In genomic region chr5:77230727-77231469, GRCh38 we compare ENCODE assay signal across 12 cellular contexts. TPM values are rescaled to one million over a fixed set of nuclear protein-coding genes. Genes with fewer than 3 reads are reported as not detected.
DNase-seq lines count a peak whose midpoint lies in the region; ATAC-seq, FAIRE-seq and TF ChIP-seq lines count a peak whose summit lies in the region.
"Had no signal": no experiment of that assay in that cellular context is flagged by ENCODE, and none has a peak within 500 bp of the region (broad histone marks: within the 10 kb centered on the region; RNA-seq: fewer than 3 reads in every experiment).

No MANE protein-coding gene starts in this region.

- SMC1A ChIA-PET in GM12878 (lab: Charles Lee; ENCODE audit: uncharacterized antibody, unreplicated experiment) = interaction anchor here (0.7 to 2.6 kb wide), 6 partner anchors 28 to 364 kb away, joined by 3 to 7 read pairs (median 4); no protein-coding TSS in a partner anchor

- H3K4me1 ChIP-seq in Loucy (ENCODE audit: insufficient read depth, low read length, poor library complexity, severe bottlenecking) = peaks cover 5% of the 10 kb centered on the region
- no peaks in the 10 kb centered on the region for H3K4me1 ChIP-seq in GM12878 (ENCODE audit: control insufficient read depth, insufficient read depth, low read length)
- no peaks in the 10 kb centered on the region for H3K4me1 ChIP-seq in osteoblast (ENCODE audit: insufficient read depth, low read length)

- no peak for TF ChIP-seq EP300 in GM12878 (IDR thresholded peaks at IDR 0.05; ENCODE audit: borderline replicate concordance in 1 of 2, control insufficient read depth in 1 of 2, low read depth in 2 of 2, low read length in 2 of 2)

- no peaks in the 10 kb centered on the region for H3K36me3 ChIP-seq in Loucy (ENCODE audit: insufficient read depth, low read length)
- H3K36me3 ChIP-seq in GM12878 (ENCODE audit: control insufficient read depth in 2 of 2, insufficient read depth in 2 of 2, low read length in 1 of 2) = no peaks in the 10 kb centered on the region
- no peaks in the 10 kb centered on the region for H3K36me3 ChIP-seq in osteoblast (ENCODE audit: insufficient read depth, low read length)
- H3K36me3 ChIP-seq: heart right ventricle, spleen had no signal

- H3K27ac ChIP-seq in GM12878 (ENCODE audit: control insufficient read depth, insufficient read depth) (no peak overlapping the region), osteoblast (ENCODE audit: low read depth, low read length) (no peak overlapping the region)
- H3K27ac ChIP-seq: heart right ventricle had no signal

- POLR2A ChIA-PET in GM12878 (lab: Charles Lee) = no interaction called here

- no peak overlapping the region for H2AFZ ChIP-seq in Loucy (ENCODE audit: low read length)
- H2AFZ ChIP-seq in GM12878 (ENCODE audit: control insufficient read depth, low read depth, low read length) = no peak overlapping the region
- no peak overlapping the region for H2AFZ ChIP-seq in osteoblast (ENCODE audit: low read length)

- intact Hi-C loops in GM12878 (cut with micrococcal nuclease; ENCODE audit: unreplicated experiment) (no loop called here), sciatic nerve (cut with DNase I) (no loop called here)

- no peaks in the 10 kb centered on the region for H4K20me1 ChIP-seq in Loucy (ENCODE audit: insufficient read depth, low read length, poor library complexity, severe bottlenecking)
- no peaks in the 10 kb centered on the region for H4K20me1 ChIP-seq in GM12878 (ENCODE audit: control insufficient read depth, insufficient read depth)
- H4K20me1 ChIP-seq in osteoblast (ENCODE audit: insufficient read depth, low read length) = no peaks in the 10 kb centered on the region

- RAD21 ChIA-PET in GM12878 (lab: Charles Lee; ENCODE audit: unreplicated experiment) = interaction anchor here (0.9 kb wide), 1 partner anchor 165 kb away, joined by 3 read pairs; no protein-coding TSS in a partner anchor

- H3K9me2 ChIP-seq in Loucy (replicated peaks; ENCODE audit: low read depth, low read length) = no peaks in the 10 kb centered on the region

- TF ChIP-seq POLR2A in GM12878 (IDR thresholded peaks at IDR 0.05; ENCODE audit: low read depth, low read length) = no peak

- H3K9me3 ChIP-seq in Loucy (ENCODE audit: insufficient read depth, low read depth, low read length) = no peaks in the 10 kb centered on the region; the same call in 1 of the 2 replicates
- H3K9me3 ChIP-seq in GM12878 (replicated peaks; ENCODE audit: control insufficient read depth, insufficient read depth, low read length) = peaks cover 3% of the 10 kb centered on the region; the same call in 2 of the 3 replicates
- no peaks in the 10 kb centered on the region for H3K9me3 ChIP-seq in osteoblast (ENCODE audit: low read depth, low read length)
- H3K9me3 ChIP-seq: heart right ventricle had no signal

- WGBS in GM12878 (ENCODE audit: insufficient coverage, insufficient replicate concordance, low lambda C conversion rate, missing lambda C conversion rate) = 43% methylated on average over 4 of the region's 4 CpGs

- H3K4me2 ChIP-seq in Loucy (ENCODE audit: low read depth, low read length, poor library complexity, severe bottlenecking) (no peak overlapping the region), GM12878 (ENCODE audit: control insufficient read depth, insufficient read depth) (no peak overlapping the region), osteoblast (ENCODE audit: insufficient read depth, low read length) (no peak overlapping the region)

- CTCF ChIA-PET in GM12878 (lab: Yijun Ruan, JAX) = interaction anchor here (1.1 to 1.4 kb wide), 3 partner anchors 12 to 262 kb away, joined by 3 to 5 read pairs (median 3); no protein-coding TSS in a partner anchor

- H3K9ac ChIP-seq in Loucy (ENCODE audit: low read depth, low read length, poor library complexity, severe bottlenecking) (no peak overlapping the region), GM12878 (ENCODE audit: control insufficient read depth, insufficient read depth, low read length) (no peak overlapping the region)

- H3F3A ChIP-seq in Loucy (ENCODE audit: low read depth) = peaks cover 3% of the 10 kb centered on the region; the same call in 1 of the 2 replicates

- peak; percentile 46 for TF ChIP-seq CTCF in Loucy (conservative IDR thresholded peaks at IDR 0.05; ENCODE audit: low read length)
- peak in 1 of 3 experiments; percentile 29; a peak in 2 of 6 replicates for TF ChIP-seq CTCF in GM12878 (IDR thresholded peaks at IDR 0.05 in 2 of 3, conservative IDR thresholded peaks at IDR 0.05 in 1 of 3; ENCODE audit: control insufficient read depth in 2 of 3, extremely low read depth in 1 of 3, insufficient read depth in 1 of 3, low read depth in 3 of 3, low read length in 3 of 3)
- peak; percentile 36 for TF ChIP-seq CTCF in osteoblast (IDR thresholded peaks at IDR 0.05; ENCODE audit: extremely low read depth, low read depth, low read length)

- H3K27me3 ChIP-seq in Loucy (ENCODE audit: insufficient read depth, low read length, poor library complexity, severe bottlenecking) = no peaks in the 10 kb centered on the region
- peaks cover 1 to 3% of the 10 kb centered on the region in 2 experiments; a peak in 1 of 4 replicates for H3K27me3 ChIP-seq in GM12878 (replicated peaks in 1 of 2; ENCODE audit: control insufficient read depth in 2 of 2, insufficient read depth in 2 of 2, low read length in 1 of 2)
- H3K27me3 ChIP-seq in osteoblast (ENCODE audit: insufficient read depth, low read length) = peaks cover 47% of the 10 kb centered on the region

- H3K4me3 ChIP-seq in Loucy (ENCODE audit: low read length, poor library complexity, severe bottlenecking) (no peak overlapping the region), GM12878 (no peak overlapping the region), osteoblast (ENCODE audit: insufficient read depth, low read length) (no peak overlapping the region)
- H3K4me3 ChIP-seq: heart right ventricle, spleen had no signal

- peak; percentile 20 to 78 for DNase-seq in NOMO-1 (lab: John Stamatoyannopoulos, UW; ENCODE audit: unreplicated experiment in 2 of 2)
- DNase-seq in NOMO-1 treated with dmso at 0.1 percent for 144 hours (lab: John Stamatoyannopoulos, UW; ENCODE audit: unreplicated experiment) = no peak
- no peak for DNase-seq in GM12878 (ENCODE audit: low read depth, low spot score)
- DNase-seq in osteoblast (ENCODE audit: insufficient read length, low spot score, missing footprints) = no peak
- no peak for DNase-seq in NCI-H1417 treated with DMSO at 0.1 percent for 48 hours (lab: John Stamatoyannopoulos, UW)
- no peak for DNase-seq in sciatic nerve (ENCODE audit: low spot score)
- DNase-seq: heart right ventricle, spleen, T-helper 1 cell had no signal

- 0 out of 2 replicates have a peak, but pooled peaks have one; percentile 16 for TF ChIP-seq RAD21 in GM12878 (IDR thresholded peaks at IDR 0.05; ENCODE audit: insufficient read depth, low read depth, low read length)

- no peaks in the 10 kb centered on the region for H3K79me2 ChIP-seq in Loucy (ENCODE audit: insufficient read depth, low read length)
- H3K79me2 ChIP-seq in GM12878 (ENCODE audit: control insufficient read depth, insufficient read depth, low read length) = no peaks in the 10 kb centered on the region
- H3K79me2 ChIP-seq in osteoblast (ENCODE audit: insufficient read depth, low read length) = no peaks in the 10 kb centered on the region

- ATAC-seq in GM12878 (peak; percentile 50; the same call in 2 of the 3 replicates), sciatic nerve (no peak), HG03095 (IDR thresholded peaks at IDR 0.05; ENCODE audit: unreplicated experiment) (no peak)
- ATAC-seq: heart right ventricle had no signal

- no TSS peak for BruUV-seq in GM12878 (replicated peaks; lab: Mats Ljungman, UMichigan)

- in situ Hi-C loops in GM12878 (cut with MboI) = no loop called here

- FAIRE-seq in GM12878 (lab: Jason Lieb, UNC) = no peak
- FAIRE-seq: bronchial epithelial cell had no signal

TF ChIP-seq in GM12878, 131 proteins besides CTCF, POLR2A, EP300 and RAD21:
- TF ChIP-seq SIX5 (IDR thresholded peaks at IDR 0.05; ENCODE audit: low read depth, low read length, severe bottlenecking) (no peak), SPI1 (IDR thresholded peaks at IDR 0.05; ENCODE audit: borderline replicate concordance, insufficient read depth, low read depth, low read length) (peak; percentile 17; the same call in 1 of the 2 replicates), PML (IDR thresholded peaks at IDR 0.05; ENCODE audit: low read length) (no peak)

RNA-seq across cellular contexts. Expression of gene PDE8B, which starts 20.4 kb away (rescaled TPM):
- 0.27 and 0.31 TPM in 2 replicates for total RNA-seq in GM12878 (2013; cell fraction: nucleolus; rRNA removed)
- under 0.01 and 0.06 TPM in 2 replicates for total RNA-seq in GM12878 (2014; rRNA removed)
- 0.04 and 0.05 TPM in 2 replicates for total RNA-seq in GM12878 (2014; rRNA removed; fragmentation: Illumina TruSeq; extraction: Trizol)
- total RNA-seq in GM12878 (2021) = 0.05 TPM in 1 of 2 replicates, not detected in the other
- polyA plus RNA-seq in GM12878 (2011; ENCODE audit: low read depth) = 0.20 TPM
- polyA plus RNA-seq in GM12878 (2011; rRNA removed) = 0.09 TPM in 1 of 2 replicates, not detected in the other
- 0.02 TPM in 1 of 2 replicates, not detected in the other for polyA plus RNA-seq in GM12878 (2011; cell fraction: cytosol; rRNA removed)
- polyA plus RNA-seq in GM12878 (2011; cell fraction: nucleus; rRNA removed) = not detected in 2 replicates
- polyA plus RNA-seq in GM12878 (2012) = 0.19 and 0.36 TPM in 2 replicates
- polyA plus RNA-seq in GM12878 (2014; fragmentation: Illumina TruSeq; extraction: Trizol) = 0.03 and 0.30 TPM in 2 replicates
- polyA plus RNA-seq in GM12878 (2014; fragmentation: Nextera tagmentation; extraction: Ambion mirVana) = under 1 TPM; 0.20 to 0.31 TPM
- polyA plus RNA-seq in GM12878 (2014; rRNA removed) = not detected in 2 replicates
- polyA plus RNA-seq in GM12878 (2016; fragmentation: Nextera tagmentation; extraction: Ambion mirVana) = under 1 TPM; 0.37 to 0.44 TPM
- polyA minus RNA-seq in GM12878 (2011; rRNA and poly(A)+ RNA removed) = 0.07 TPM in 1 of 2 replicates, not detected in the other
- polyA minus RNA-seq in GM12878 (2011; cell fraction: cytosol; rRNA and poly(A)+ RNA removed) = 2.3 TPM in 1 of 2 replicates, not detected in the other
- 0.10 and 0.12 TPM in 2 replicates for polyA minus RNA-seq in GM12878 (2011; cell fraction: nucleus; rRNA and poly(A)+ RNA removed)
- total RNA-seq in osteoblast = under 0.01 TPM in 2 replicates
- total RNA-seq in sciatic nerve = 3.6 TPM

Comparison
In these comparisons a context has a peak if more than half of its experiments do, and no peak if none do; other contexts are left out.
1. DNase-seq: peak in NOMO-1 (2 of 2); none in NOMO-1 treated with dmso at 0.1 percent for 144 hours (single experiment), GM12878 (single experiment), osteoblast (single experiment), NCI-H1417 treated with DMSO at 0.1 percent for 48 hours (single experiment) and sciatic nerve (single experiment).